ENCODE assay signal across 23 cellular contexts in genomic region chr3:13060341-13060910, GRCh38.
"Had no signal": no experiment of that assay in that cellular context is flagged by ENCODE, and none has a peak within 500 bp of the region (broad histone marks: within the 10 kb centered on the region; RNA-seq: fewer than 3 reads in every experiment).

No MANE protein-coding gene starts in this region.

- DNase-seq: IMR-90, Karpas-422, KG1, MM.1S, NCI-H1092 treated with DMSO at 0.1 percent for 48 hours, NCI-H1436, NCI-H187, NCI-H2029, NCI-H2081 treated with DMSO at 0.1 percent for 48 hours, NCI-H2171, NCI-H226, NCI-H446, NCI-H510A, NCI-H524 treated with DMSO at 0.1 percent for 48 hours, NCI-H69, NCI-H774, SHP77 treated with DMSO at 0.1 percent for 48 hours, SJCRH30, T-helper 1 cell had no signal

- H3K27ac ChIP-seq: RWPE1, SJCRH30 had no signal

- H3K36me3 ChIP-seq: SJCRH30 had no signal

- H3K4me3 ChIP-seq: SJCRH30 had no signal

- ATAC-seq: HepG2, Panc1, SK-N-SH treated with all-trans-retinoic acid at 6 μM for 48 hours had no signal

- H3K9me3 ChIP-seq: SJCRH30 had no signal
